Comparison of ENCODE assay signal across 19 cellular contexts in the genomic region with DNA sequence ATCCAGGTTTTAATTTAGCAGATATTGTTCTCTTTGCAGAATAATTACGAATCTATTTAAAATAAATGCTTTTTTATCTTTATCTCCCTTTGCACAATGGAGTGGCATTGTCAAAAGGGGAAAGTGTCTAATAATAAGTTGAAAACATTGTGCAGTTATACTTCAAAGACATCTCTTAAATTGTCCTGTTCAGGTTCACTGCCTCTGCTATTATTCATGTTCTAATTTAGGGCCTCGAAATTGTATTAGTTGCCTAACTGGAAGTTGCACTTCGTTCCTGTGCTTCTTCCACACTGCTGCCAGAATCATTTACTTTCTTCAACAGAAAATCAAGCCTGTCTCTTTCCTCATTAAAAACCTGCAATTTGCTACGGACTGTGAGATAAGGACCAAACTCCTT.
DNase-seq lines count a peak whose midpoint lies in the region; ATAC-seq and TF ChIP-seq lines count a peak whose summit lies in the region.
"Had no signal": no experiment of that assay in that cellular context is flagged by ENCODE, and none has a peak within 500 bp of the region (broad histone marks: within the 10 kb centered on the region; RNA-seq: fewer than 3 reads in every experiment).

No MANE protein-coding gene starts in this region.

- intact Hi-C loops in heart right ventricle (cut with DNase I) (loop anchor here in 4 of 10 donors (5.0 to 10.0 kb wide), 4 partner anchors 96 to 151 kb away; partner anchors contain the start of gene SPRY1 (in 3 of the 4)), right cardiac atrium (cut with DNase I) (loop anchor here in 1 of 4 donors (10.0 kb wide), 2 partner anchors 99 to 149 kb away; partner anchors contain the start of gene SPRY1)

- no peaks in the 10 kb centered on the region for H3K27me3 ChIP-seq in heart right ventricle
- H3K27me3 ChIP-seq in right cardiac atrium (ENCODE audit: control insufficient read depth, insufficient read depth), result no peaks in the 10 kb centered on the region
- H3K27me3 ChIP-seq in SK-N-SH (ENCODE audit: insufficient read depth), result no peaks in the 10 kb centered on the region
- no peaks in the 10 kb centered on the region for H3K27me3 ChIP-seq in muscle layer of colon (ENCODE audit: control insufficient read depth in 1 of 2, insufficient read depth in 2 of 2, low read length in 2 of 2)
- H3K27me3 ChIP-seq: hepatocyte had no signal

- no peak for TF ChIP-seq CTCF in heart right ventricle (IDR thresholded peaks at IDR 0.05)
- no peak for TF ChIP-seq CTCF in SK-N-SH (IDR thresholded peaks at IDR 0.05)

- WGBS in heart right ventricle, 2 donors, result 40 to 47% methylated on average over 4 of the region's 4 CpGs
- WGBS in right cardiac atrium, result 49% methylated on average over 4 of the region's 4 CpGs
- 50% methylated on average over 4 of the region's 4 CpGs for WGBS in SK-N-SH (ENCODE audit: low lambda C conversion rate)
- WGBS in urinary bladder, result 74% methylated on average over 4 of the region's 4 CpGs

- no peaks in the 10 kb centered on the region for H4K20me1 ChIP-seq in SK-N-SH (ENCODE audit: insufficient read depth)

- H3K9me3 ChIP-seq in heart right ventricle, result peaks cover 0 to 16% (median 7%) of the 10 kb centered on the region in 11 donors
- no peaks in the 10 kb centered on the region for H3K9me3 ChIP-seq in right cardiac atrium (ENCODE audit: control insufficient read depth, low read length)
- peaks cover 4% of the 10 kb centered on the region; the same call in 1 of the 2 replicates for H3K9me3 ChIP-seq in SK-N-SH
- H3K9me3 ChIP-seq in muscle layer of colon (ENCODE audit: low read length), result no peaks in the 10 kb centered on the region
- H3K9me3 ChIP-seq: Caco-2 had no signal

- CTCF ChIA-PET in SK-N-SH (lab: Yijun Ruan, JAX), result no interaction called here

- H3F3A ChIP-seq in SK-N-SH (replicated peaks; ENCODE audit: insufficient read depth), result peaks cover 12% of the 10 kb centered on the region

- no peak overlapping the region for H2AFZ ChIP-seq in SK-N-SH (ENCODE audit: low read depth)
- H2AFZ ChIP-seq: GM23248, hepatocyte had no signal

- TF ChIP-seq RAD21 in SK-N-SH (IDR thresholded peaks at IDR 0.05; ENCODE audit: low read length), result no peak

- H3K27ac ChIP-seq in heart right ventricle (peak overlapping the region in 9 of 10 donors; percentile 14 to 71 (median 64)), right cardiac atrium (ENCODE audit: low read length) (no peak overlapping the region), SK-N-SH (ENCODE audit: low read depth in 2 of 2, low read length in 1 of 2) (peak overlapping the region in 1 of 2 experiments; percentile 62; a peak in 2 of 4 replicates), muscle layer of colon (ENCODE audit: low read depth, low read length) (peak overlapping the region; percentile 22), urinary bladder (ENCODE audit: low read depth) (peak overlapping the region; percentile 18)
- H3K27ac ChIP-seq: GM23248, hepatocyte, lower lobe of right lung had no signal

- peaks cover 2 to 68% (median 53%) of the 10 kb centered on the region in 9 donors for H3K4me1 ChIP-seq in heart right ventricle
- H3K4me1 ChIP-seq in right cardiac atrium (ENCODE audit: control insufficient read depth, insufficient read depth, low read length), result peaks cover 1% of the 10 kb centered on the region
- peaks cover 21 to 26% of the 10 kb centered on the region in 2 experiments; a peak in 3 of 4 replicates for H3K4me1 ChIP-seq in SK-N-SH (ENCODE audit: control insufficient read depth in 1 of 2, insufficient read depth in 2 of 2, low read depth in 1 of 2, low read length in 1 of 2)
- H3K4me1 ChIP-seq in muscle layer of colon (ENCODE audit: insufficient read depth, low read length), result peaks cover 39% of the 10 kb centered on the region
- no peaks in the 10 kb centered on the region for H3K4me1 ChIP-seq in urinary bladder (ENCODE audit: insufficient read depth)
- H3K4me1 ChIP-seq: Caco-2 had no signal

- ATAC-seq in heart right ventricle, result peak in 6 of 8 donors; percentile 36 to 74 (median 62)
- no peak for ATAC-seq in right cardiac atrium
- ATAC-seq: activated CD8-positive, alpha-beta T cell treated with anti-CD3 and anti-CD28 coated beads, Interleukin-2, amount 10 ng/mL, durations not matched to agents 7 days and 5 days; lower lobe of right lung had no signal

- no peak overlapping the region for H3K4me3 ChIP-seq in heart right ventricle
- no peak overlapping the region for H3K4me3 ChIP-seq in right cardiac atrium (ENCODE audit: low read length)
- H3K4me3 ChIP-seq in SK-N-SH (ENCODE audit: low read depth in 2 of 2, low read length in 1 of 2), result no peak overlapping the region
- H3K4me3 ChIP-seq in muscle layer of colon (ENCODE audit: low read depth in 1 of 2, low read length in 2 of 2), result no peak overlapping the region
- H3K4me3 ChIP-seq in urinary bladder (ENCODE audit: low read depth, low read length), result no peak overlapping the region
- H3K4me3 ChIP-seq: GM23248, hepatocyte, lower lobe of right lung had no signal

- peak in 1 of 2 experiments; percentile 60; a peak in 2 of 4 replicates for TF ChIP-seq EP300 in SK-N-SH (IDR thresholded peaks at IDR 0.05; ENCODE audit: borderline replicate concordance in 1 of 2, low read depth in 1 of 2, low read length in 1 of 2)

- no peaks in the 10 kb centered on the region for H3K9me2 ChIP-seq in SK-N-SH

- no peak overlapping the region for H3K9ac ChIP-seq in SK-N-SH
- H3K9ac ChIP-seq in muscle layer of colon (ENCODE audit: low read length), result no peak overlapping the region
- H3K9ac ChIP-seq: GM23248 had no signal

- H3K36me3 ChIP-seq in heart right ventricle (no peaks in the 10 kb centered on the region), SK-N-SH (replicated peaks in 1 of 2; ENCODE audit: control insufficient read depth in 1 of 2, insufficient read depth in 2 of 2, low read length in 1 of 2) (no peaks in the 10 kb centered on the region), muscle layer of colon (ENCODE audit: insufficient read depth, low read length) (no peaks in the 10 kb centered on the region), urinary bladder (ENCODE audit: insufficient read depth) (peaks cover 3% of the 10 kb centered on the region)
- H3K36me3 ChIP-seq: lower lobe of right lung had no signal

- POLR2A ChIA-PET in SK-N-SH (lab: Yijun Ruan, JAX), result no interaction called here

- H3K79me2 ChIP-seq in SK-N-SH (ENCODE audit: insufficient read depth), result no peaks in the 10 kb centered on the region
- H3K79me2 ChIP-seq: hepatocyte had no signal

- DNase-seq in heart right ventricle (no peak), right cardiac atrium (no peak), SK-N-SH (no peak), NCI-H2029 (lab: John Stamatoyannopoulos, UW) (no peak), KG1 (lab: John Stamatoyannopoulos, UW) (no peak), activated gamma-delta T cell (lab: John Stamatoyannopoulos, UW) (no peak)
- DNase-seq: activated CD8-positive, alpha-beta T cell treated with anti-CD3 and anti-CD28 coated beads, Interleukin-2, amount 10 ng/mL, durations not matched to agents 7 days and 5 days; activated naive CD4-positive, alpha-beta T cell; activated T-cell treated with anti-CD3 and anti-CD28 coated beads, Interleukin-2, amount 50 U/mL, for 1 hour; amniotic stem cell; Caco-2; central memory CD4-positive, alpha-beta T cell; DMS79 treated with DMSO at 0.1 percent for 48 hours; GM23248; HFFc6; lower lobe of right lung had no signal

- no peak overlapping the region for H3K4me2 ChIP-seq in SK-N-SH
- H3K4me2 ChIP-seq: hepatocyte had no signal

TF ChIP-seq in SK-N-SH, 30 proteins besides CTCF, POLR2A, EP300 and RAD21:
- no peak for TF ChIP-seq NFIC (IDR thresholded peaks at IDR 0.05; ENCODE audit: borderline replicate concordance)
- TF ChIP-seq, protein P1, sequence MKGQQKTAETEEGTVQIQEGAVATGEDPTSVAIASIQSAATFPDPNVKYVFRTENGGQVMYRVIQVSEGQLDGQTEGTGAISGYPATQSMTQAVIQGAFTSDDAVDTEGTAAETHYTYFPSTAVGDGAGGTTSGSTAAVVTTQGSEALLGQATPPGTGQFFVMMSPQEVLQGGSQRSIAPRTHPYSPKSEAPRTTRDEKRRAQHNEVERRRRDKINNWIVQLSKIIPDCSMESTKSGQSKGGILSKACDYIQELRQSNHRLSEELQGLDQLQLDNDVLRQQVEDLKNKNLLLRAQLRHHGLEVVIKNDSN (IDR thresholded peaks at IDR 0.05; ENCODE audit: borderline replicate concordance, low read depth), result no peak
- TF ChIP-seq CHD2 (IDR thresholded peaks at IDR 0.05; ENCODE audit: low read length, partially characterized antibody), result peak; percentile 19
TF ChIP-seq in SK-N-SH: peak in this region for 1.

Comparison
In these comparisons a context has a peak if more than half of its experiments do, and no peak if none do; other contexts are left out.
1. ATAC-seq: peak in heart right ventricle (6 of 8); none in right cardiac atrium (0 of 2).